ENCODE assay signal across 8 cellular contexts in the genomic region with DNA sequence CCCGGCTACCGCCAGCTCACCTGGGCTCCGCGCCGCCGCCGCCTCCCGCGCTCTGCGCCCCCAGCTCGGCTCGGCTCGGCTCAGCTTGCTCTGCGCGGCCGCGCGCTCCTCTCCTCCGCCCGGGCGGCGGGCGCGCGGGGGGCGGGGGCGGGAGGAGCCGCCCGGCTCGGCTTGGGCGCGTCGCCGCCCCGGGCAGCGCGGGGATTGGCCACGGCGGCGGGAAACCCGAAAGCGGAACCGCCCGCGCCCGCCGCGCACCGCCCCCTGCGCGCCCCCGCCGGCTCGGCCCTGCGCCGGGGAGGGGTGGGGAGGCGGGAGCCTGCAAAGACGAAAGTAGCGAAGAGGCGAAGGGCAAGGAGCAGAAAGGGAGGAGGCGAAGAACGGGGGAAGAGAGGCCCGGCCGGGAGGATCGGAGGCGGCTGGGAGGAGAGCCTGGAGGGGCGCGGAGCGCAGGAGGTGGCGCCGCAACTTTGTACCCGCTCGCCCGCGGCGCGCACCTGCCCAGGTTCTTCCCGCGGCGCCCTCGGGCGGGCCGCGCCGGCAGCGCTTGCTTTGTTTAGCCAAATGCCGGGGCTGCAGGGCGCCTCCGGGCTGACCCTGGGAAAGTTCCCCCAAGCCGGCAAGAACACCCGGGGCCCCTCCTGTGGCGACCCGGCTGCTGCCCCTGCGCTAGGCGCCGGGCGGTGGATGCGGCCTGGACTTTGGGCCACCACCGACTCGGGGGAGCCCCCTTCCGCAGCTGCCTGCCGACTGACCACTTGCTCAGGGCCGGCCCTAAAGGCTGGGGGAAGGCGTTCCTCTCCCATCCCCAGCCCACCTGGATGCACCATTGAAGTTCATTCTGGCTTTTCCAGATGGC. TPM values are rescaled to one million over a fixed set of nuclear protein-coding genes. Genes with fewer than 3 reads are reported as not detected.
A peak's percentile ranks its signal among the peaks of the same experiment; 100 is the strongest.
DNase-seq lines count a peak whose midpoint lies in the region; ATAC-seq and TF ChIP-seq lines count a peak whose summit lies in the region.

A gene (minus strand): TSS at position 92 of the 859 bp plus-strand sequence. CDS start 22,183 bp downstream, outside the sequence.

- peak; percentile 96 for DNase-seq in Karpas-422
- DNase-seq in RWPE2 (ENCODE audit: low spot score), result peak; percentile 74
- DNase-seq in activated T-helper 9 cell treated with anti-CD3 and anti-CD28 coated beads, Interleukin-2, amount 50 U/mL, for 16 hours (ENCODE audit: low read depth), result peak; percentile 83
- peak; percentile 67 for DNase-seq in fibroblast of the aortic adventitia (ENCODE audit: low read depth)
- DNase-seq in stimulated activated naive CD8-positive, alpha-beta T cell treated with anti-CD3 and anti-CD28 coated beads, Interleukin-15, Interleukin-2, amounts not matched to agents 100 U/mL and 50 U/mL, for 24 hours, result peak; percentile 89

- H3K36me3 ChIP-seq in DOHH2 (ENCODE audit: control insufficient read depth, low read length) (peaks cover 28% of the 10 kb centered on the region), Karpas-422 (ENCODE audit: insufficient read depth, low read length) (no peaks in the 10 kb centered on the region), RWPE2 (ENCODE audit: low read depth) (peaks cover 14% of the 10 kb centered on the region)

- H3K9me3 ChIP-seq in DOHH2 (ENCODE audit: control insufficient read depth, insufficient read depth, low read length) (no peaks in the 10 kb centered on the region), Karpas-422 (ENCODE audit: low read length) (no peaks in the 10 kb centered on the region), RWPE2 (ENCODE audit: severe bottlenecking) (no peaks in the 10 kb centered on the region)

- no peaks in the 10 kb centered on the region for H3K27me3 Mint-ChIP-seq in nephron (ENCODE audit: low read depth)

- H3K9me2 ChIP-seq in DOHH2 (replicated peaks; ENCODE audit: control insufficient read depth, low read length) (no peaks in the 10 kb centered on the region), Karpas-422 (replicated peaks; ENCODE audit: insufficient read depth, low read length) (no peaks in the 10 kb centered on the region)

- H3K9ac ChIP-seq in Karpas-422 (ENCODE audit: low read length), result peak within 1 kb of the TSS; percentile 96

- peak within 1 kb of the TSS; percentile 100 for H3K4me2 ChIP-seq in DOHH2 (ENCODE audit: low read length)
- H3K4me2 ChIP-seq in Karpas-422 (ENCODE audit: low read depth, low read length, poor library complexity, severe bottlenecking), result peak within 1 kb of the TSS; percentile 97

- H3K4me3 ChIP-seq in DOHH2 (ENCODE audit: low read length), result peak within 1 kb of the TSS; percentile 98
- peak within 1 kb of the TSS; percentile 98 for H3K4me3 ChIP-seq in Karpas-422 (ENCODE audit: low read length)
- H3K4me3 ChIP-seq in RWPE2 (ENCODE audit: severe bottlenecking), result peak within 1 kb of the TSS; percentile 99
- peak within 1 kb of the TSS; percentile 88 for H3K4me3 ChIP-seq in fibroblast of the aortic adventitia (ENCODE audit: low read depth, low read length)

- H3K4me1 ChIP-seq in DOHH2 (ENCODE audit: control insufficient read depth, low read length), result peaks cover 36% of the 10 kb centered on the region
- H3K4me1 ChIP-seq in Karpas-422 (ENCODE audit: low read length), result peaks cover 29% of the 10 kb centered on the region
- H3K4me1 ChIP-seq in RWPE2 (ENCODE audit: insufficient read depth, poor library complexity, severe bottlenecking), result peaks cover 3% of the 10 kb centered on the region

- H4K20me1 ChIP-seq in DOHH2 (ENCODE audit: control insufficient read depth, insufficient read depth, low read depth, low read length), result 0 out of 2 replicates have a peak, but pooled peaks cover 3% of the 10 kb centered on the region
- H4K20me1 ChIP-seq in Karpas-422 (ENCODE audit: insufficient read depth, low read depth, low read length), result no peaks in the 10 kb centered on the region

- peak within 1 kb of the TSS; percentile 90 to 91 (median 91) for H3K4me3 Mint-ChIP-seq in nephron

- H3K79me2 ChIP-seq in DOHH2 (ENCODE audit: control insufficient read depth, low read length) (peaks cover 45% of the 10 kb centered on the region), Karpas-422 (ENCODE audit: low read length) (peaks cover 38% of the 10 kb centered on the region)

- ATAC-seq in GM21737 (IDR thresholded peaks at IDR 0.05; ENCODE audit: unreplicated experiment) (peak; percentile 62), RWPE2 (ENCODE audit: low read depth) (peak; percentile 73)
- peak; percentile 88 for ATAC-seq in stimulated activated naive CD8-positive, alpha-beta T cell treated with anti-CD3 and anti-CD28 coated beads, Interleukin-15, Interleukin-2, amounts not matched to agents 100 U/mL and 50 U/mL, for 24 hours

- peak within 1 kb of the TSS; percentile 57 for H3K27ac ChIP-seq in DOHH2 (ENCODE audit: low read depth, low read length)
- H3K27ac ChIP-seq in Karpas-422 (ENCODE audit: low read length), result peak within 1 kb of the TSS; percentile 20; the same call in 1 of the 2 replicates
- H3K27ac ChIP-seq in RWPE2 (ENCODE audit: poor library complexity, severe bottlenecking), result peak within 1 kb of the TSS; percentile 25

- peak within 1 kb of the TSS; percentile 67 to 92 (median 88) for H3K27ac Mint-ChIP-seq in nephron

- H3K4me1 Mint-ChIP-seq in nephron, result peaks cover 17% of the 10 kb centered on the region

- H3K36me3 Mint-ChIP-seq in nephron (ENCODE audit: low read depth), result peaks cover 3% of the 10 kb centered on the region

- peak within 1 kb of the TSS; percentile 98 for H2AFZ ChIP-seq in Karpas-422 (ENCODE audit: low read length)

- H3K27me3 ChIP-seq in DOHH2 (ENCODE audit: control insufficient read depth, low read length) (no peaks in the 10 kb centered on the region; the same call in 1 of the 2 replicates), Karpas-422 (ENCODE audit: low read length) (no peaks in the 10 kb centered on the region), RWPE2 (ENCODE audit: insufficient read depth, poor library complexity, severe bottlenecking) (no peaks in the 10 kb centered on the region)

- peaks cover 15% of the 10 kb centered on the region for H3F3A ChIP-seq in DOHH2 (ENCODE audit: control insufficient read depth, insufficient read depth)

- TF ChIP-seq CTCF in DOHH2 (IDR thresholded peaks at IDR 0.05; ENCODE audit: low read depth, low read length, poor library complexity, severe bottlenecking) (peak; percentile 47), RWPE2 (IDR thresholded peaks at IDR 0.05; ENCODE audit: poor library complexity, severe bottlenecking) (peak; percentile 32), fibroblast of the aortic adventitia (IDR thresholded peaks at IDR 0.05; ENCODE audit: insufficient read depth, low read length) (peak; percentile 1), nephron (IDR thresholded peaks at IDR 0.05; ENCODE audit: unreplicated experiment in 3 of 3) (no peak)

- H3K9me3 Mint-ChIP-seq in nephron, result no peaks in the 10 kb centered on the region

RNA-seq across cellular contexts. Expression of the gene that starts here (rescaled TPM):
- 11.7 and 15.5 TPM in 2 replicates for total RNA-seq in Karpas-422 (2014; rRNA removed; shearing (Covaris generic); ENCODE audit: low replicate concordance)
- 12.0 and 23.8 TPM in 2 replicates for total RNA-seq in fibroblast of the aortic adventitia (ENCODE audit: low replicate concordance)

Comparison
In these comparisons a context has a peak if more than half of its experiments do, and no peak if none do; other contexts are left out.
1. Peak in every context shown above with its lines: DNase-seq, ATAC-seq, H3K4me3 ChIP-seq and H3K27ac ChIP-seq.
2. CTCF ChIP-seq: peak in DOHH2 (single experiment), RWPE2 (single experiment) and fibroblast of the aortic adventitia (single experiment); none in nephron (0 of 3).